ENCODE assay signal across 8 cellular contexts in genomic region chr1:32221581-32221979, GRCh38. TPM values are rescaled to one million over a fixed set of nuclear protein-coding genes. Genes with fewer than 3 reads are reported as not detected.
DNase-seq lines count a peak whose midpoint lies in the region; ATAC-seq and TF ChIP-seq lines count a peak whose summit lies in the region.

No MANE protein-coding gene starts in this region.

- no peaks in the 10 kb centered on the region for H3K9me3 ChIP-seq in Panc1 (ENCODE audit: control insufficient read depth, insufficient read depth, low read depth, low read length)

- H3K4me1 Mint-ChIP-seq in Calu3 (ENCODE audit: low read depth, unreplicated experiment) (peaks cover 24% of the 10 kb centered on the region), osteocyte (ENCODE audit: unreplicated experiment) (peaks cover 24% of the 10 kb centered on the region)

- BruUV-seq in Calu3 (replicated peaks; lab: Mats Ljungman, UMichigan), result TSS peak; percentile 37
- no TSS peak for BruUV-seq in Panc1 (replicated peaks; lab: Mats Ljungman, UMichigan)

- no peak for ATAC-seq in Panc1

- in situ Hi-C loops in Panc1 (cut with HindIII; ENCODE audit: low pct_unique_long_range_greater_than_20kb, low sequenced_read_pairs), result no loop called here

- TF ChIP-seq CTCF in Calu3 (IDR thresholded peaks at IDR 0.05; ENCODE audit: unreplicated experiment) (no peak), Panc1 (IDR thresholded peaks at IDR 0.05) (no peak), epithelial cell of esophagus (IDR thresholded peaks at IDR 0.05; ENCODE audit: insufficient read depth, low read depth, low read length, missing control alignments) (no peak), osteocyte (IDR thresholded peaks at IDR 0.05) (no peak)

- H3K4me1 ChIP-seq in Panc1 (ENCODE audit: control insufficient read depth, insufficient read depth, low read length), result peaks cover 19% of the 10 kb centered on the region

- no peaks in the 10 kb centered on the region for H3K27me3 ChIP-seq in Panc1 (ENCODE audit: control insufficient read depth, insufficient read depth, low read length)

- H3K36me3 ChIP-seq in Panc1 (ENCODE audit: control insufficient read depth, insufficient read depth, low read length), result peaks cover 15% of the 10 kb centered on the region

- H3K36me3 Mint-ChIP-seq in Calu3 (ENCODE audit: insufficient read depth, unreplicated experiment), result peaks cover 70% of the 10 kb centered on the region
- peaks cover 16% of the 10 kb centered on the region for H3K36me3 Mint-ChIP-seq in osteocyte (ENCODE audit: unreplicated experiment)

- H3K9me3 Mint-ChIP-seq in Calu3 (ENCODE audit: low read depth, unreplicated experiment), result no peaks in the 10 kb centered on the region
- no peaks in the 10 kb centered on the region for H3K9me3 Mint-ChIP-seq in osteocyte (ENCODE audit: unreplicated experiment)

- H3K4me3 Mint-ChIP-seq in Calu3 (ENCODE audit: low read depth, unreplicated experiment) (peak overlapping the region; percentile 85), osteocyte (ENCODE audit: unreplicated experiment) (peak overlapping the region; percentile 95)

- CTCF ChIA-PET in Calu3 (lab: Charles Lee), result no interaction called here
- CTCF ChIA-PET in Panc1 (lab: Charles Lee), result no interaction called here

- H3K4me3 ChIP-seq in Panc1 (ENCODE audit: low read depth in 2 of 2, low read length in 2 of 2) (peak overlapping the region; percentile 95 to 99), epithelial cell of esophagus (ENCODE audit: low read length) (peak overlapping the region; percentile 98)

- DNase-seq in Calu3 (no peak), Panc1 (ENCODE audit: low read depth, low spot score) (no peak), epithelial cell of esophagus (ENCODE audit: low read depth) (no peak), osteocyte (ENCODE audit: extremely low spot score, unreplicated experiment) (no peak), NOMO-1 treated with DMSO at 0.1 percent for 48 hours (lab: John Stamatoyannopoulos, UW; ENCODE audit: unreplicated experiment) (no peak), NCI-H1417 treated with DMSO at 0.1 percent for 48 hours (lab: John Stamatoyannopoulos, UW) (no peak), NCI-H1930 (lab: John Stamatoyannopoulos, UW) (no peak), GM19238 (ENCODE audit: insufficient read length, low spot score) (no peak)

- no peaks in the 10 kb centered on the region for H3K27me3 Mint-ChIP-seq in Calu3 (ENCODE audit: unreplicated experiment)
- no peaks in the 10 kb centered on the region for H3K27me3 Mint-ChIP-seq in osteocyte (ENCODE audit: unreplicated experiment)

- intact Hi-C loops in Calu3 (cut with micrococcal nuclease; ENCODE audit: unreplicated experiment), result no loop called here
- intact Hi-C loops in Panc1 (cut with micrococcal nuclease; ENCODE audit: unreplicated experiment), result loop anchor here (1.0 kb wide), 1 partner anchor 95 kb away; no protein-coding TSS in a partner anchor

- POLR2A ChIA-PET in Panc1 (lab: Charles Lee), result interaction anchor here (0.6 to 0.7 kb wide), 2 partner anchors 75 to 173 kb away, joined by 3 to 8 read pairs; partner anchors contain the start of gene BSDC1

- H3K27ac ChIP-seq in Panc1 (ENCODE audit: low read length), result peak overlapping the region; percentile 98

- H3K27ac Mint-ChIP-seq in Calu3 (ENCODE audit: unreplicated experiment), result peak overlapping the region; percentile 77
- peak overlapping the region; percentile 97 for H3K27ac Mint-ChIP-seq in osteocyte (ENCODE audit: unreplicated experiment)

RNA-seq across cellular contexts. Expression of gene TMEM234, which starts 0.6 kb away (rescaled TPM):
- total RNA-seq in Calu3 (2022) (31.6 and 35.5 TPM in 2 replicates), Panc1 (2021; ENCODE audit: unreplicated experiment) (23.3 TPM), osteocyte (27.9 and 30.7 TPM in 2 replicates)
- polyA plus RNA-seq in Panc1 (2012; ENCODE audit: insufficient read length), result 18.4 TPM

RNA-seq across cellular contexts. Expression of gene EIF3I, which starts 0.6 kb away (rescaled TPM):
- 178 and 186 TPM in 2 replicates for total RNA-seq in Calu3 (2022)
- 294 TPM for total RNA-seq in Panc1 (2021; ENCODE audit: unreplicated experiment)
- polyA plus RNA-seq in Panc1 (2012; ENCODE audit: insufficient read length), result 384 TPM
- 159 and 163 TPM in 2 replicates for total RNA-seq in osteocyte

RNA-seq across cellular contexts. Expression of gene DCDC2B, which starts 12.7 kb away (rescaled TPM):
- total RNA-seq in Calu3 (2022), result not detected in 2 replicates
- not detected for total RNA-seq in Panc1 (2021; ENCODE audit: unreplicated experiment)
- not detected for polyA plus RNA-seq in Panc1 (2012; ENCODE audit: insufficient read length)
- total RNA-seq in osteocyte, result not detected in 2 replicates

RNA-seq across cellular contexts. Expression of gene IQCC, which starts 16.1 kb away (rescaled TPM):
- 6.6 and 7.6 TPM in 2 replicates for total RNA-seq in Calu3 (2022)
- total RNA-seq in Panc1 (2021; ENCODE audit: unreplicated experiment), result 4.4 TPM
- polyA plus RNA-seq in Panc1 (2012; ENCODE audit: insufficient read length), result 3.1 TPM
- 3.0 and 3.1 TPM in 2 replicates for total RNA-seq in osteocyte

RNA-seq across cellular contexts. Expression of gene CCDC28B, which starts 21.2 kb away (rescaled TPM):
- total RNA-seq in Calu3 (2022), result 7.1 and 8.2 TPM in 2 replicates
- total RNA-seq in Panc1 (2021; ENCODE audit: unreplicated experiment), result 10.8 TPM
- polyA plus RNA-seq in Panc1 (2012; ENCODE audit: insufficient read length), result 20.9 TPM
- total RNA-seq in osteocyte, result 24.0 and 29.9 TPM in 2 replicates
